Comparison of ENCODE assay signal across 8 cellular contexts in genomic region chr6:42978793-42979522, GRCh38. TPM values are rescaled to one million over a fixed set of nuclear protein-coding genes. Genes with fewer than 3 reads are reported as not detected.
DNase-seq lines count a peak whose midpoint lies in the region; ATAC-seq, FAIRE-seq and TF ChIP-seq lines count a peak whose summit lies in the region.

Gene PEX6, minus strand, starts transcription at chr6:42979181. Its CDS starts 31 bp downstream, at chr6:42979150.

- CTCF ChIA-PET in GM10248 (lab: Yijun Ruan, JAX) = interaction anchor here (1.1 to 1.7 kb wide), 7 partner anchors 9 to 78 kb away, joined by 3 to 5 read pairs (median 4); no protein-coding TSS in a partner anchor

- peaks cover 4% of the 10 kb centered on the region for H3K9me3 Mint-ChIP-seq in activated naive CD8-positive, alpha-beta T cell treated with anti-CD3 and anti-CD28 coated beads for 36 hours

- 0 to 1% methylated on average over 60 to 63 of the region's 63 CpGs for WGBS in pancreas, 2 donors

- peak within 1 kb of the TSS; percentile 70 to 95 (median 84) for H3K4me3 ChIP-seq in pancreas
- peak within 1 kb of the TSS; percentile 82 to 91 for H3K4me3 ChIP-seq in tibial artery

- H3K4me1 ChIP-seq in pancreas (peaks cover 0 to 22% (median 0%) of the 10 kb centered on the region in 3 donors), tibial artery (peaks cover 0 to 49% (median 28%) of the 10 kb centered on the region in 4 donors)

- POLR2A ChIA-PET in GM10248 (lab: Yijun Ruan, JAX) = interaction anchor here (0.5 to 1.1 kb wide), 7 partner anchors 26 to 647 kb away, joined by 3 to 6 read pairs (median 5); partner anchors contain the start of genes CNPY3, KLHDC3 and MEA1

- H3K27me3 ChIP-seq in pancreas = no peaks in the 10 kb centered on the region
- H3K27me3 ChIP-seq in tibial artery = no peaks in the 10 kb centered on the region

- TF ChIP-seq CTCF in GM10248 (IDR thresholded peaks at IDR 0.05; ENCODE audit: control extremely low read depth, extremely low read depth, low read depth, missing control alignments) (no peak), pancreas (IDR thresholded peaks at IDR 0.05) (no peak), tibial artery (IDR thresholded peaks at IDR 0.05) (no peak)

- H3K27me3 Mint-ChIP-seq in activated naive CD8-positive, alpha-beta T cell treated with anti-CD3 and anti-CD28 coated beads for 36 hours = no peaks in the 10 kb centered on the region

- no peaks in the 10 kb centered on the region for H3K36me3 ChIP-seq in pancreas
- H3K36me3 ChIP-seq in tibial artery = peaks cover 0 to 3% (median 0%) of the 10 kb centered on the region in 3 donors

- FAIRE-seq in pancreas (lab: Jason Lieb, UNC) = no peak

- peak within 1 kb of the TSS; percentile 93 for H3K4me3 Mint-ChIP-seq in activated naive CD8-positive, alpha-beta T cell treated with anti-CD3 and anti-CD28 coated beads for 36 hours

- no peaks in the 10 kb centered on the region for H3K9me3 ChIP-seq in pancreas
- no peaks in the 10 kb centered on the region for H3K9me3 ChIP-seq in tibial artery

- H3K36me3 Mint-ChIP-seq in activated naive CD8-positive, alpha-beta T cell treated with anti-CD3 and anti-CD28 coated beads for 36 hours = peaks cover 31% of the 10 kb centered on the region

- peak; percentile 93 for DNase-seq in GM10248 (ENCODE audit: extremely low spot score)
- peak; percentile 93 for DNase-seq in NCI-H1105 treated with DMSO at 0.1 percent for 48 hours (lab: John Stamatoyannopoulos, UW)
- DNase-seq in SKM-1 treated with dmso at 0.1 percent for 144 hours (lab: John Stamatoyannopoulos, UW; ENCODE audit: unreplicated experiment) = peak; percentile 91
- peak; percentile 96 for DNase-seq in activated naive CD8-positive, alpha-beta T cell treated with anti-CD3 and anti-CD28 coated beads for 36 hours
- peak; percentile 97 for DNase-seq in Right ventricle myocardium inferior (ENCODE audit: missing footprints)
- DNase-seq in pancreas = peak; percentile 86 to 96 (median 89)
- peak; percentile 81 to 94 for DNase-seq in tibial artery

- peak within 1 kb of the TSS; percentile 96 for H3K27ac Mint-ChIP-seq in activated naive CD8-positive, alpha-beta T cell treated with anti-CD3 and anti-CD28 coated beads for 36 hours

- ATAC-seq in HG02678 (IDR thresholded peaks at IDR 0.05; ENCODE audit: unreplicated experiment) (peak; percentile 95), Right ventricle myocardium inferior (peak; percentile 97), pancreas (peak; percentile 92 to 95 (median 94))

- H3K4me1 Mint-ChIP-seq in activated naive CD8-positive, alpha-beta T cell treated with anti-CD3 and anti-CD28 coated beads for 36 hours = peaks cover 48% of the 10 kb centered on the region

- H3K27ac ChIP-seq in pancreas (peak within 1 kb of the TSS; percentile 70 to 91 (median 74)), tibial artery (peak within 1 kb of the TSS; percentile 86 to 87)

- intact Hi-C loops in Right ventricle myocardium inferior (cut with DNase I) = no loop called here
- intact Hi-C loops in pancreas (cut with DNase I) = no loop called here
- intact Hi-C loops in tibial artery (cut with DNase I; ENCODE audit: low total_unique reads) = loop anchor here (10.0 kb wide), 1 partner anchor 74 kb away; no protein-coding TSS in a partner anchor

RNA-seq across cellular contexts. Expression of gene PEX6, which starts in this region (rescaled TPM):
- total RNA-seq in activated naive CD8-positive, alpha-beta T cell treated with anti-CD3 and anti-CD28 coated beads for 36 hours = 10 to 100 TPM; 15.2 to 16.7 TPM
- total RNA-seq in Right ventricle myocardium inferior (25.5 TPM), pancreas (10 to 100 TPM; 11.4 to 24.3 (median 16.5) TPM)
- polyA plus RNA-seq in pancreas = 10 to 100 TPM; 17.5 to 20.9 TPM

Comparison
In these comparisons a context has a peak if more than half of its experiments do, and no peak if none do; other contexts are left out.
1. Peak in every context shown above with its lines: DNase-seq, ATAC-seq, H3K4me3 ChIP-seq and H3K27ac ChIP-seq.